ENCODE assay signal across 12 cellular contexts in the genomic region with DNA sequence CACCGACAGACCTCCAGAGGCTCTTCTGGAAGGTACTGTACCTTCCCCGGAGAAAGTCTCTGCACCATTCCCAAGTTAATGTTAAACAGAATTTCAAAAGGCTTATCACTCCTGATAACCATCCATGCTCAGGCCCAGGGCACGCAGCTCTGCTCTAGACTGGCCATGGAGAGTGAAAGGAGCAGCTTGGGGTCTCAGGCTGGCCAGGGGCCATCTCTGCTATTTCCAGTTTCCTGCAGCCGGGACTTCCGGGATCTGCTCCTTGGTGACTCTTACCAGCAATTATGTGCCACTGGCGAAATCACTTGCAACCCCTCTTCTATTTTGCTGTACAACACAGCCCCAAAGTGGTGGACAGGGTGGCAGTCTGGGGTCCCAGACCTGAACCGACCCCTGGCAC. TPM values are rescaled to one million over a fixed set of nuclear protein-coding genes. Genes with fewer than 3 reads are reported as not detected.
DNase-seq lines count a peak whose midpoint lies in the region; TF ChIP-seq lines count a peak whose summit lies in the region.
"Had no signal": no experiment of that assay in that cellular context is flagged by ENCODE, and none has a peak within 500 bp of the region (broad histone marks: within the 10 kb centered on the region; RNA-seq: fewer than 3 reads in every experiment).

No MANE protein-coding gene starts in this region.

- no peak overlapping the region for H2BK120ac ChIP-seq in mesenchymal stem cell (ENCODE audit: low read depth, low read length)

- no peak overlapping the region for H4K91ac ChIP-seq in mesenchymal stem cell (ENCODE audit: low read length)

- no peak overlapping the region for H4K8ac ChIP-seq in mesenchymal stem cell (ENCODE audit: low read length)

- WGBS in endodermal cell (ENCODE audit: insufficient coverage in 1 of 2, insufficient read length in 1 of 2), 2 experiments, result 82 to 87% methylated on average over 4 to 7 of the region's 7 CpGs
- 77% methylated on average over 7 of the region's 7 CpGs for WGBS in mesenchymal stem cell

- CTCF ChIA-PET in activated naive CD4-positive, alpha-beta T cell treated with anti-CD3 and anti-CD28 coated beads, Interleukin-2, amount 10 ng/mL, durations not matched to agents 7 days and 5 days (lab: Charles Lee), result interaction anchor here (1.1 kb wide), 1 partner anchor 12 kb away, joined by 3 read pairs; no protein-coding TSS in a partner anchor

- H3K27ac ChIP-seq in endodermal cell (ENCODE audit: low read depth, low read length) (no peak overlapping the region), mesenchymal stem cell (ENCODE audit: low read length, poor library complexity, severe bottlenecking) (no peak overlapping the region)

- H3K18ac ChIP-seq in mesenchymal stem cell (ENCODE audit: low read depth in 1 of 2, low read length in 2 of 2), result no peak overlapping the region

- H2BK5ac ChIP-seq in mesenchymal stem cell (ENCODE audit: low read depth, low read length, poor library complexity, severe bottlenecking), result no peak overlapping the region

- H3K36me3 Mint-ChIP-seq in activated naive CD4-positive, alpha-beta T cell treated with anti-CD3 and anti-CD28 coated beads, Interleukin-2, amount 10 ng/mL, durations not matched to agents 7 days and 5 days, result peaks cover 22% of the 10 kb centered on the region
- H3K36me3 Mint-ChIP-seq in endodermal cell (ENCODE audit: low read depth), result peaks cover 23% of the 10 kb centered on the region
- H3K36me3 Mint-ChIP-seq in mesothelial cell of epicardium, result peaks cover 15% of the 10 kb centered on the region

- H3K79me1 ChIP-seq in mesenchymal stem cell (replicated peaks; ENCODE audit: low read length, poor library complexity, severe bottlenecking), result peaks cover 8% of the 10 kb centered on the region

- no peak for TF ChIP-seq CTCF in endodermal cell (conservative IDR thresholded peaks at IDR 0.05)
- no peak for TF ChIP-seq CTCF in mesothelial cell of epicardium (IDR thresholded peaks at IDR 0.05; ENCODE audit: unreplicated experiment)

- peak overlapping the region; percentile 14 for H3K27ac Mint-ChIP-seq in activated naive CD4-positive, alpha-beta T cell treated with anti-CD3 and anti-CD28 coated beads, Interleukin-2, amount 10 ng/mL, durations not matched to agents 7 days and 5 days
- H3K27ac Mint-ChIP-seq in endodermal cell, result peak overlapping the region; percentile 87
- peak overlapping the region; percentile 43 for H3K27ac Mint-ChIP-seq in mesothelial cell of epicardium

- no peak overlapping the region for H3K4ac ChIP-seq in mesenchymal stem cell (ENCODE audit: low read depth in 1 of 2, low read length in 2 of 2)

- H2BK12ac ChIP-seq in mesenchymal stem cell (ENCODE audit: low read length in 2 of 2), result no peak overlapping the region

- no peak overlapping the region for H3K23ac ChIP-seq in mesenchymal stem cell (ENCODE audit: low read length in 2 of 2)

- no peak overlapping the region for H2AK5ac ChIP-seq in mesenchymal stem cell (ENCODE audit: low read length, severe bottlenecking)

- DNase-seq in activated naive CD4-positive, alpha-beta T cell treated with anti-CD3 and anti-CD28 coated beads, Interleukin-2, amount 10 ng/mL, durations not matched to agents 7 days and 5 days, result no peak
- DNase-seq in activated naive CD4-positive, alpha-beta T cell treated with Interleukin-2 at 50 U/mL for 16 hours, result no peak
- DNase-seq in endodermal cell (no peak), mesothelial cell of epicardium (ENCODE audit: low spot score in 2 of 2, unreplicated experiment in 2 of 2) (no peak), NCI-H510A (lab: John Stamatoyannopoulos, UW) (no peak), mesenchymal stem cell (no peak), NCI-H2081 treated with DMSO at 0.1 percent for 48 hours (lab: John Stamatoyannopoulos, UW) (no peak), A172 (ENCODE audit: low spot score) (no peak)
- DNase-seq: NCI-H526 treated with DMSO at 0.1 percent for 48 hours, SHP77 had no signal

- H3K27me3 Mint-ChIP-seq in activated naive CD4-positive, alpha-beta T cell treated with anti-CD3 and anti-CD28 coated beads, Interleukin-2, amount 10 ng/mL, durations not matched to agents 7 days and 5 days, result no peaks in the 10 kb centered on the region
- no peaks in the 10 kb centered on the region for H3K27me3 Mint-ChIP-seq in endodermal cell (ENCODE audit: insufficient read depth)
- H3K27me3 Mint-ChIP-seq in mesothelial cell of epicardium (ENCODE audit: low read depth), result no peaks in the 10 kb centered on the region

- no peak overlapping the region for H3K9ac ChIP-seq in endodermal cell (ENCODE audit: extremely low read depth, low read length, poor library complexity, severe bottlenecking)
- no peak overlapping the region for H3K9ac ChIP-seq in mesenchymal stem cell (ENCODE audit: low read length)

- no peak overlapping the region for H2BK15ac ChIP-seq in mesenchymal stem cell (ENCODE audit: low read depth, poor library complexity, severe bottlenecking)

- H3K4me1 ChIP-seq in endodermal cell (ENCODE audit: control insufficient read depth, insufficient read depth, low read length) (peaks cover 6% of the 10 kb centered on the region), mesenchymal stem cell (ENCODE audit: control insufficient read depth, insufficient read depth, low read depth, low read length) (peaks cover 13% of the 10 kb centered on the region)

- H3K4me1 Mint-ChIP-seq in activated naive CD4-positive, alpha-beta T cell treated with anti-CD3 and anti-CD28 coated beads, Interleukin-2, amount 10 ng/mL, durations not matched to agents 7 days and 5 days, result peaks cover 4% of the 10 kb centered on the region
- H3K4me1 Mint-ChIP-seq in endodermal cell, result peaks cover 18% of the 10 kb centered on the region
- peaks cover 13% of the 10 kb centered on the region for H3K4me1 Mint-ChIP-seq in mesothelial cell of epicardium

- no peaks in the 10 kb centered on the region for H3K27me3 ChIP-seq in endodermal cell (ENCODE audit: control insufficient read depth, insufficient read depth, low read length, poor library complexity, severe bottlenecking)
- no peaks in the 10 kb centered on the region for H3K27me3 ChIP-seq in mesenchymal stem cell (ENCODE audit: control insufficient read depth in 1 of 2, insufficient read depth in 1 of 2, low read length in 2 of 2)

- no peak overlapping the region for H3K14ac ChIP-seq in mesenchymal stem cell (ENCODE audit: low read length in 2 of 2)

- no peak overlapping the region for H3K4me2 ChIP-seq in mesenchymal stem cell (ENCODE audit: low read length, poor library complexity, severe bottlenecking)

- no peaks in the 10 kb centered on the region for H3K9me3 Mint-ChIP-seq in activated naive CD4-positive, alpha-beta T cell treated with anti-CD3 and anti-CD28 coated beads, Interleukin-2, amount 10 ng/mL, durations not matched to agents 7 days and 5 days
- H3K9me3 Mint-ChIP-seq in endodermal cell, result no peaks in the 10 kb centered on the region
- no peaks in the 10 kb centered on the region for H3K9me3 Mint-ChIP-seq in mesothelial cell of epicardium

- H3K9me3 ChIP-seq in endodermal cell (ENCODE audit: control insufficient read depth, low read length), result no peaks in the 10 kb centered on the region
- H3K9me3 ChIP-seq in mesenchymal stem cell (ENCODE audit: control insufficient read depth, low read length), result no peaks in the 10 kb centered on the region

- peak overlapping the region; percentile 70 for H3K4me3 ChIP-seq in endodermal cell (ENCODE audit: low read length)
- no peak overlapping the region for H3K4me3 ChIP-seq in mesenchymal stem cell (ENCODE audit: insufficient read depth in 1 of 2, low read depth in 1 of 2, low read length in 2 of 2)

- no peak overlapping the region for H3K4me3 Mint-ChIP-seq in activated naive CD4-positive, alpha-beta T cell treated with anti-CD3 and anti-CD28 coated beads, Interleukin-2, amount 10 ng/mL, durations not matched to agents 7 days and 5 days
- H3K4me3 Mint-ChIP-seq in endodermal cell, result peak overlapping the region; percentile 58
- peak overlapping the region; percentile 64 for H3K4me3 Mint-ChIP-seq in mesothelial cell of epicardium

- no peak overlapping the region for H2AFZ ChIP-seq in mesenchymal stem cell (ENCODE audit: low read depth, low read length)

- H3K36me3 ChIP-seq in endodermal cell (ENCODE audit: control insufficient read depth, insufficient read depth, low read length), result peaks cover 11% of the 10 kb centered on the region
- peaks cover 41 to 49% of the 10 kb centered on the region in 2 experiments for H3K36me3 ChIP-seq in mesenchymal stem cell (ENCODE audit: control insufficient read depth in 1 of 2, insufficient read depth in 2 of 2, low read depth in 1 of 2, low read length in 2 of 2)

RNA-seq across cellular contexts. Expression of a gene that starts 6.0 kb away (rescaled TPM):
- total RNA-seq in endodermal cell (1 to 10 TPM; 6.0 to 7.1 TPM), mesothelial cell of epicardium (17.1 to 19.5 TPM (median 18.1 TPM) in 3 replicates)
- polyA plus RNA-seq in endodermal cell (2013, experiment 1 of 2), result 6.8 TPM
- polyA plus RNA-seq in endodermal cell (2013, experiment 2 of 2), result 5.3 TPM
- polyA plus RNA-seq in mesenchymal stem cell (2013, experiment 1 of 2), result 3.0 TPM
- 2.6 TPM for polyA plus RNA-seq in mesenchymal stem cell (2013, experiment 2 of 2)
- total RNA-seq in A172 (2014; rRNA removed; shearing (Covaris generic)), result 3.5 and 4.0 TPM in 2 replicates

RNA-seq across cellular contexts. Expression of a gene that starts 13.2 kb away (rescaled TPM):
- total RNA-seq in endodermal cell, result 100 to 1,000 TPM in 1 of 2 donors, 10 to 100 TPM in 1; 99.9 to 102 TPM
- polyA plus RNA-seq in endodermal cell (2013, experiment 1 of 2), result 102 TPM
- polyA plus RNA-seq in endodermal cell (2013, experiment 2 of 2), result 99.9 TPM
- 134 to 139 TPM (median 137 TPM) in 3 replicates for total RNA-seq in mesothelial cell of epicardium
- polyA plus RNA-seq in mesenchymal stem cell (2013, experiment 1 of 2), result 168 TPM
- 172 TPM for polyA plus RNA-seq in mesenchymal stem cell (2013, experiment 2 of 2)
- 166 and 189 TPM in 2 replicates for total RNA-seq in A172 (2014; rRNA removed; shearing (Covaris generic))

RNA-seq across cellular contexts. Expression of a gene that starts 13.7 kb away (rescaled TPM):
- 10 to 100 TPM; 56.5 to 61.7 TPM for total RNA-seq in endodermal cell
- polyA plus RNA-seq in endodermal cell (2013, experiment 1 of 2), result 60.0 TPM
- 62.1 TPM for polyA plus RNA-seq in endodermal cell (2013, experiment 2 of 2)
- 52.8 to 57.7 TPM (median 54.9 TPM) in 3 replicates for total RNA-seq in mesothelial cell of epicardium
- polyA plus RNA-seq in mesenchymal stem cell (2013, experiment 1 of 2), result 83.1 TPM
- 82.5 TPM for polyA plus RNA-seq in mesenchymal stem cell (2013, experiment 2 of 2)
- total RNA-seq in A172 (2014; rRNA removed; shearing (Covaris generic)), result 113 and 116 TPM in 2 replicates

RNA-seq across cellular contexts. Expression of a gene that starts 14.3 kb away (rescaled TPM):
- total RNA-seq in endodermal cell, result 10 to 100 TPM; 53.9 to 65.5 TPM
- 45.3 TPM for polyA plus RNA-seq in endodermal cell (2013, experiment 1 of 2)
- polyA plus RNA-seq in endodermal cell (2013, experiment 2 of 2), result 40.0 TPM
- 65.8 to 66.9 TPM (median 66.4 TPM) in 3 replicates for total RNA-seq in mesothelial cell of epicardium
- 210 TPM for polyA plus RNA-seq in mesenchymal stem cell (2013, experiment 1 of 2)
- 206 TPM for polyA plus RNA-seq in mesenchymal stem cell (2013, experiment 2 of 2)
- 93.9 and 105 TPM in 2 replicates for total RNA-seq in A172 (2014; rRNA removed; shearing (Covaris generic))

RNA-seq across cellular contexts. Expression of a gene that starts 30.8 kb away (rescaled TPM):
- total RNA-seq in endodermal cell (1 to 10 TPM in 1 of 2 donors, not detected in 1; 1.3 TPM), mesothelial cell of epicardium (not detected in 3 replicates)
- polyA plus RNA-seq in endodermal cell (2013, experiment 1 of 2), result not detected
- not detected for polyA plus RNA-seq in endodermal cell (2013, experiment 2 of 2)
- not detected for polyA plus RNA-seq in mesenchymal stem cell (2013, experiment 1 of 2)
- not detected for polyA plus RNA-seq in mesenchymal stem cell (2013, experiment 2 of 2)
- not detected in 2 replicates for total RNA-seq in A172 (2014; rRNA removed; shearing (Covaris generic))
- total RNA-seq: fibroblast of villous mesenchyme, kidney epithelial cell had no signal

Comparison
In these comparisons a context has a peak if more than half of its experiments do, and no peak if none do; other contexts are left out.
1. H3K27ac Mint-ChIP-seq: peak in every context shown above with its lines; median percentile 87 in endodermal cell; 43 in mesothelial cell of epicardium; 14 in activated naive CD4-positive, alpha-beta T cell treated with anti-CD3 and anti-CD28 coated beads, Interleukin-2, amount 10 ng/mL, durations not matched to agents 7 days and 5 days.